16 cellular contexts compared by ENCODE assay signal in genomic region chr4:53705151-53705764, GRCh38.
DNase-seq lines count a peak whose midpoint lies in the region; ATAC-seq, FAIRE-seq and TF ChIP-seq lines count a peak whose summit lies in the region.
"Had no signal": no experiment of that assay in that cellular context is flagged by ENCODE, and none has a peak within 500 bp of the region (broad histone marks: within the 10 kb centered on the region; RNA-seq: fewer than 3 reads in every experiment).

No MANE protein-coding gene starts in this region.

- no peak overlapping the region for H3K9ac ChIP-seq in BLaER1
- no peak overlapping the region for H3K9ac ChIP-seq in neuronal stem cell (ENCODE audit: low read depth, low read length, poor library complexity)

- no peaks in the 10 kb centered on the region for H3K27me3 ChIP-seq in BLaER1
- H3K27me3 ChIP-seq in bronchial epithelial cell (ENCODE audit: control insufficient read depth, insufficient read depth, low read length): no peaks in the 10 kb centered on the region
- no peaks in the 10 kb centered on the region for H3K27me3 ChIP-seq in neuronal stem cell (ENCODE audit: control insufficient read depth in 3 of 3, insufficient read depth in 3 of 3, low read depth in 1 of 3, low read length in 3 of 3)

- no peaks in the 10 kb centered on the region for H3K79me1 ChIP-seq in neuronal stem cell (ENCODE audit: low read depth, low read length)

- H3K36me3 ChIP-seq in BLaER1 (no peaks in the 10 kb centered on the region), bronchial epithelial cell (ENCODE audit: control insufficient read depth, insufficient read depth, low read length) (no peaks in the 10 kb centered on the region), neuronal stem cell (replicated peaks in 1 of 2; ENCODE audit: control insufficient read depth in 2 of 2, insufficient read depth in 2 of 2, low read length in 2 of 2) (no peaks in the 10 kb centered on the region)

- H2BK12ac ChIP-seq in neuronal stem cell (ENCODE audit: low read length): no peak overlapping the region

- no peak overlapping the region for H4K91ac ChIP-seq in neuronal stem cell (ENCODE audit: low read depth, low read length, poor library complexity)

- ATAC-seq in GM18907 (IDR thresholded peaks at IDR 0.05; ENCODE audit: unreplicated experiment): peak; percentile 45
- ATAC-seq in HG02852 (IDR thresholded peaks at IDR 0.05; ENCODE audit: unreplicated experiment): peak; percentile 37
- no peak for ATAC-seq in HG03196 (IDR thresholded peaks at IDR 0.05; ENCODE audit: unreplicated experiment)
- ATAC-seq in HG03521 (IDR thresholded peaks at IDR 0.05; ENCODE audit: unreplicated experiment): no peak
- ATAC-seq: A549; activated CD8-positive, alpha-beta T cell treated with anti-CD3 and anti-CD28 coated beads, Interleukin-2, amount 10 ng/mL, durations not matched to agents 7 days and 5 days; HepG2 had no signal

- H3K14ac ChIP-seq in neuronal stem cell (ENCODE audit: low read length): no peak overlapping the region

- no peak overlapping the region for H4K8ac ChIP-seq in neuronal stem cell (ENCODE audit: low read depth, low read length)

- DNase-seq in bronchial epithelial cell (ENCODE audit: low read depth) (no peak), neuronal stem cell (ENCODE audit: low spot score) (no peak), cortex of kidney (lab: John Stamatoyannopoulos, UW) (no peak)
- DNase-seq: activated CD8-positive, alpha-beta T cell treated with anti-CD3 and anti-CD28 coated beads, Interleukin-2, amount 10 ng/mL, durations not matched to agents 7 days and 5 days; anterior cingulate cortex; Calu3; NCI-H1092; NCI-H2171 had no signal

- H2BK120ac ChIP-seq in neuronal stem cell (ENCODE audit: low read depth, low read length): no peak overlapping the region

- H3K23ac ChIP-seq in neuronal stem cell (ENCODE audit: low read depth, low read length, poor library complexity): no peak overlapping the region

- no peak for TF ChIP-seq CTCF in bronchial epithelial cell (IDR thresholded peaks at IDR 0.05; ENCODE audit: insufficient read depth, low read length, severe bottlenecking)

- no peak overlapping the region for H2BK15ac ChIP-seq in neuronal stem cell (ENCODE audit: low read length)

- H2AFZ ChIP-seq in neuronal stem cell (ENCODE audit: low read length): no peak overlapping the region

- H3K9me3 ChIP-seq in BLaER1: peaks cover 12% of the 10 kb centered on the region
- peaks cover 0 to 2% of the 10 kb centered on the region in 2 donors for H3K9me3 ChIP-seq in neuronal stem cell (replicated peaks in 1 of 2; ENCODE audit: control insufficient read depth in 2 of 2, insufficient read depth in 1 of 2, low read depth in 1 of 2, low read length in 2 of 2)
- H3K9me3 ChIP-seq: A549 had no signal

- no CpG with 5 or more reads among the region's 3 CpGs for WGBS in neuronal stem cell (ENCODE audit: extremely low coverage in 2 of 2, insufficient read length in 2 of 2, insufficient replicate concordance in 1 of 2), 2 donors

- peak; percentile 58 for FAIRE-seq in bronchial epithelial cell (lab: Jason Lieb, UNC)
- FAIRE-seq: A549, HepG2 had no signal

- H3K4me2 ChIP-seq in BLaER1 (peak overlapping the region; percentile 46), neuronal stem cell (ENCODE audit: insufficient read depth, low read length, poor library complexity, severe bottlenecking) (no peak overlapping the region)
- H3K4me2 ChIP-seq: A549 had no signal

- H3K18ac ChIP-seq in neuronal stem cell (ENCODE audit: low read length): no peak overlapping the region

- H3K4me1 ChIP-seq in BLaER1 (peaks cover 61% of the 10 kb centered on the region), neuronal stem cell (ENCODE audit: control insufficient read depth in 2 of 2, insufficient read depth in 1 of 2, low read depth in 1 of 2, low read length in 2 of 2) (peaks cover 6% of the 10 kb centered on the region in 2 donors)

- no peak overlapping the region for H2AK5ac ChIP-seq in neuronal stem cell (ENCODE audit: low read depth, low read length)

- H4K20me1 ChIP-seq in BLaER1: no peaks in the 10 kb centered on the region

- peak overlapping the region; percentile 65; the same call in 1 of the 2 replicates for H3K27ac ChIP-seq in BLaER1
- H3K27ac ChIP-seq in neuronal stem cell (replicated peaks; ENCODE audit: low read length): no peak overlapping the region
- H3K27ac ChIP-seq: coronary artery had no signal

- H3K4me3 ChIP-seq in BLaER1: no peak overlapping the region
- H3K4me3 ChIP-seq in bronchial epithelial cell (ENCODE audit: low read depth, low read length): no peak overlapping the region
- H3K4me3 ChIP-seq in neuronal stem cell (ENCODE audit: low read length in 2 of 2): no peak overlapping the region
- H3K4me3 ChIP-seq: A549, coronary artery had no signal

- no peak overlapping the region for H2BK5ac ChIP-seq in neuronal stem cell (ENCODE audit: low read length)

- no peak overlapping the region for H3K4ac ChIP-seq in neuronal stem cell (ENCODE audit: low read length)

Comparison
In these comparisons a context has a peak if more than half of its experiments do, and no peak if none do; other contexts are left out.
1. ATAC-seq: peak in GM18907 (single experiment) and HG02852 (single experiment); none in HG03196 (single experiment) and HG03521 (single experiment).